Comparison of ENCODE assay signal across 1 cellular context in the genomic region with DNA sequence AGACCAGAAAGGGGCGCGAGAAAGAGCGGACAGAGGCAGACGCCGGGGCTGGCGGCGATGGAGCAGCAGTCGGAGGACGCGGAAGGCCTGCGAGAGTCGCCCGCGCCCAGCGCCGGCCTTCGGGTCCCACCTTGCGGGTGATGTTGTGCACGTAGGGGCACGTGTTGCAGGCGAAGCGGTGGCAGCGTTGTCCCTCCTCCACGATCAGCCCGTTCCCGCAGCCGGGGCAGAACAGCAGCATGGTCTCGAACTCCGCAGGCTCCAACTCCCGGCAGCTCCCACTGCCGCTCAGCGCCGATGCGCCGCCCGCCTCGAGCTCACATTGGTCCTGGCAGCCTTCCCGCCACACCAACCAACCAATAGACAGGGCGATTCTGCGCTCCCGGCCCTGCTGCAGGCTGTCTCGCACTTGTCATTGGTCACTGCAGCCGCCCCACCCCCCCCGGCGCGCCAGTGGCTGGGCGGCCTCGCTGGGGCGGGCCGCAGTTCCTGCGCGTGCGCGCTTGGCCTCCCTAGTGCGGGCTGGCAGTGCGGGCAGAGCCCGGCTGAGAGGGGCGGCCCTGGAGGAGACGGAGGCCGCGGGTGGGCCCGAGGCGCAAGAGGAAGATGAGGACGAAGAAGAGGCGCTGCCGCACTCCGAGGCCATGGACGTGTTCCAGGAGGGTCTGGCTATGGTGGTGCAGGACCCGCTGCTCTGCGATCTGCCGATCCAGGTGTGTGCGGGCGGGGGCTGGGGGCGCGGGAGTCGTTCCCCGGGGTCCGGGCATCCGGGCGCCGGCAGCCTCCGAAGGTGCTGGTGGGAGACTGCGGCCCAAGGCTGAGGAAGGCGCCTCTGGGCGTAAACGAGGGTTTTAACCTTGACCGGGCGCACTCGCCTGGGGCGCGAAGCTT.
TF ChIP-seq lines count a peak whose summit lies in the region.

A gene (minus strand): TSS at position 263 of the 891 bp plus-strand sequence. CDS start 22 bp downstream, at position 241.
A gene (plus strand): TSS at position 483 of the 891 bp plus-strand sequence. CDS start 189 bp downstream, at position 672.

TF ChIP-seq in WTC11, 78 proteins besides CTCF, POLR2A, EP300 and RAD21 (continued from another document and continues in another):
- TF ChIP-seq, protein P1, sequence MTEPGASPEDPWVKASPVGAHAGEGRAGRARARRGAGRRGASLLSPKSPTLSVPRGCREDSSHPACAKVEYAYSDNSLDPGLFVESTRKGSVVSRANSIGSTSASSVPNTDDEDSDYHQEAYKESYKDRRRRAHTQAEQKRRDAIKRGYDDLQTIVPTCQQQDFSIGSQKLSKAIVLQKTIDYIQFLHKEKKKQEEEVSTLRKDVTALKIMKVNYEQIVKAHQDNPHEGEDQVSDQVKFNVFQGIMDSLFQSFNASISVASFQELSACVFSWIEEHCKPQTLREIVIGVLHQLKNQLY (CRISPR knock-in tag; IDR thresholded peaks at IDR 0.05), result no peak
- TF ChIP-seq, protein P2, sequence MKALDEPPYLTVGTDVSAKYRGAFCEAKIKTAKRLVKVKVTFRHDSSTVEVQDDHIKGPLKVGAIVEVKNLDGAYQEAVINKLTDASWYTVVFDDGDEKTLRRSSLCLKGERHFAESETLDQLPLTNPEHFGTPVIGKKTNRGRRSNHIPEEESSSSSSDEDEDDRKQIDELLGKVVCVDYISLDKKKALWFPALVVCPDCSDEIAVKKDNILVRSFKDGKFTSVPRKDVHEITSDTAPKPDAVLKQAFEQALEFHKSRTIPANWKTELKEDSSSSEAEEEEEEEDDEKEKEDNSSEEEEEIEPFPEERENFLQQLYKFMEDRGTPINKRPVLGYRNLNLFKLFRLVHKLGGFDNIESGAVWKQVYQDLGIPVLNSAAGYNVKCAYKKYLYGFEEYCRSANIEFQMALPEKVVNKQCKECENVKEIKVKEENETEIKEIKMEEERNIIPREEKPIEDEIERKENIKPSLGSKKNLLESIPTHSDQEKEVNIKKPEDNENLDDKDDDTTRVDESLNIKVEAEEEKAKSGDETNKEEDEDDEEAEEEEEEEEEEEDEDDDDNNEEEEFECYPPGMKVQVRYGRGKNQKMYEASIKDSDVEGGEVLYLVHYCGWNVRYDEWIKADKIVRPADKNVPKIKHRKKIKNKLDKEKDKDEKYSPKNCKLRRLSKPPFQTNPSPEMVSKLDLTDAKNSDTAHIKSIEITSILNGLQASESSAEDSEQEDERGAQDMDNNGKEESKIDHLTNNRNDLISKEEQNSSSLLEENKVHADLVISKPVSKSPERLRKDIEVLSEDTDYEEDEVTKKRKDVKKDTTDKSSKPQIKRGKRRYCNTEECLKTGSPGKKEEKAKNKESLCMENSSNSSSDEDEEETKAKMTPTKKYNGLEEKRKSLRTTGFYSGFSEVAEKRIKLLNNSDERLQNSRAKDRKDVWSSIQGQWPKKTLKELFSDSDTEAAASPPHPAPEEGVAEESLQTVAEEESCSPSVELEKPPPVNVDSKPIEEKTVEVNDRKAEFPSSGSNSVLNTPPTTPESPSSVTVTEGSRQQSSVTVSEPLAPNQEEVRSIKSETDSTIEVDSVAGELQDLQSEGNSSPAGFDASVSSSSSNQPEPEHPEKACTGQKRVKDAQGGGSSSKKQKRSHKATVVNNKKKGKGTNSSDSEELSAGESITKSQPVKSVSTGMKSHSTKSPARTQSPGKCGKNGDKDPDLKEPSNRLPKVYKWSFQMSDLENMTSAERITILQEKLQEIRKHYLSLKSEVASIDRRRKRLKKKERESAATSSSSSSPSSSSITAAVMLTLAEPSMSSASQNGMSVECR (CRISPR knock-in tag; IDR thresholded peaks at IDR 0.05; ENCODE audit: borderline replicate concordance), result no peak
- no peak for TF ChIP-seq ZNF671 (CRISPR knock-in tag; IDR thresholded peaks at IDR 0.05)
- TF ChIP-seq TEAD4 (CRISPR knock-in tag; IDR thresholded peaks at IDR 0.05), result no peak
- TF ChIP-seq, protein P3, sequence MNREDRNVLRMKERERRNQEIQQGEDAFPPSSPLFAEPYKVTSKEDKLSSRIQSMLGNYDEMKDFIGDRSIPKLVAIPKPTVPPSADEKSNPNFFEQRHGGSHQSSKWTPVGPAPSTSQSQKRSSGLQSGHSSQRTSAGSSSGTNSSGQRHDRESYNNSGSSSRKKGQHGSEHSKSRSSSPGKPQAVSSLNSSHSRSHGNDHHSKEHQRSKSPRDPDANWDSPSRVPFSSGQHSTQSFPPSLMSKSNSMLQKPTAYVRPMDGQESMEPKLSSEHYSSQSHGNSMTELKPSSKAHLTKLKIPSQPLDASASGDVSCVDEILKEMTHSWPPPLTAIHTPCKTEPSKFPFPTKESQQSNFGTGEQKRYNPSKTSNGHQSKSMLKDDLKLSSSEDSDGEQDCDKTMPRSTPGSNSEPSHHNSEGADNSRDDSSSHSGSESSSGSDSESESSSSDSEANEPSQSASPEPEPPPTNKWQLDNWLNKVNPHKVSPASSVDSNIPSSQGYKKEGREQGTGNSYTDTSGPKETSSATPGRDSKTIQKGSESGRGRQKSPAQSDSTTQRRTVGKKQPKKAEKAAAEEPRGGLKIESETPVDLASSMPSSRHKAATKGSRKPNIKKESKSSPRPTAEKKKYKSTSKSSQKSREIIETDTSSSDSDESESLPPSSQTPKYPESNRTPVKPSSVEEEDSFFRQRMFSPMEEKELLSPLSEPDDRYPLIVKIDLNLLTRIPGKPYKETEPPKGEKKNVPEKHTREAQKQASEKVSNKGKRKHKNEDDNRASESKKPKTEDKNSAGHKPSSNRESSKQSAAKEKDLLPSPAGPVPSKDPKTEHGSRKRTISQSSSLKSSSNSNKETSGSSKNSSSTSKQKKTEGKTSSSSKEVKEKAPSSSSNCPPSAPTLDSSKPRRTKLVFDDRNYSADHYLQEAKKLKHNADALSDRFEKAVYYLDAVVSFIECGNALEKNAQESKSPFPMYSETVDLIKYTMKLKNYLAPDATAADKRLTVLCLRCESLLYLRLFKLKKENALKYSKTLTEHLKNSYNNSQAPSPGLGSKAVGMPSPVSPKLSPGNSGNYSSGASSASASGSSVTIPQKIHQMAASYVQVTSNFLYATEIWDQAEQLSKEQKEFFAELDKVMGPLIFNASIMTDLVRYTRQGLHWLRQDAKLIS (CRISPR knock-in tag; IDR thresholded peaks at IDR 0.05; ENCODE audit: borderline replicate concordance), result 0 out of 2 replicates have a peak, but pooled peaks have one; percentile 14
- TF ChIP-seq NFYB (CRISPR knock-in tag; conservative IDR thresholded peaks at IDR 0.05; ENCODE audit: low read depth), result peak; percentile 98
- TF ChIP-seq, protein P4, sequence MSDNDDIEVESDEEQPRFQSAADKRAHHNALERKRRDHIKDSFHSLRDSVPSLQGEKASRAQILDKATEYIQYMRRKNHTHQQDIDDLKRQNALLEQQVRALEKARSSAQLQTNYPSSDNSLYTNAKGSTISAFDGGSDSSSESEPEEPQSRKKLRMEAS (CRISPR knock-in tag; IDR thresholded peaks at IDR 0.05), result peak; percentile 98
- TF ChIP-seq, protein P5, sequence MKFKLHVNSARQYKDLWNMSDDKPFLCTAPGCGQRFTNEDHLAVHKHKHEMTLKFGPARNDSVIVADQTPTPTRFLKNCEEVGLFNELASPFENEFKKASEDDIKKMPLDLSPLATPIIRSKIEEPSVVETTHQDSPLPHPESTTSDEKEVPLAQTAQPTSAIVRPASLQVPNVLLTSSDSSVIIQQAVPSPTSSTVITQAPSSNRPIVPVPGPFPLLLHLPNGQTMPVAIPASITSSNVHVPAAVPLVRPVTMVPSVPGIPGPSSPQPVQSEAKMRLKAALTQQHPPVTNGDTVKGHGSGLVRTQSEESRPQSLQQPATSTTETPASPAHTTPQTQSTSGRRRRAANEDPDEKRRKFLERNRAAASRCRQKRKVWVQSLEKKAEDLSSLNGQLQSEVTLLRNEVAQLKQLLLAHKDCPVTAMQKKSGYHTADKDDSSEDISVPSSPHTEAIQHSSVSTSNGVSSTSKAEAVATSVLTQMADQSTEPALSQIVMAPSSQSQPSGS (CRISPR knock-in tag; IDR thresholded peaks at IDR 0.05; ENCODE audit: borderline replicate concordance, low read depth), result 0 out of 2 replicates have a peak, but pooled peaks have one; percentile 46
- TF ChIP-seq ZNF317 (CRISPR knock-in tag; IDR thresholded peaks at IDR 0.05; ENCODE audit: borderline replicate concordance, low read depth), result no peak
- TF ChIP-seq, protein P6, sequence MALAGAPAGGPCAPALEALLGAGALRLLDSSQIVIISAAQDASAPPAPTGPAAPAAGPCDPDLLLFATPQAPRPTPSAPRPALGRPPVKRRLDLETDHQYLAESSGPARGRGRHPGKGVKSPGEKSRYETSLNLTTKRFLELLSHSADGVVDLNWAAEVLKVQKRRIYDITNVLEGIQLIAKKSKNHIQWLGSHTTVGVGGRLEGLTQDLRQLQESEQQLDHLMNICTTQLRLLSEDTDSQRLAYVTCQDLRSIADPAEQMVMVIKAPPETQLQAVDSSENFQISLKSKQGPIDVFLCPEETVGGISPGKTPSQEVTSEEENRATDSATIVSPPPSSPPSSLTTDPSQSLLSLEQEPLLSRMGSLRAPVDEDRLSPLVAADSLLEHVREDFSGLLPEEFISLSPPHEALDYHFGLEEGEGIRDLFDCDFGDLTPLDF (CRISPR knock-in tag; IDR thresholded peaks at IDR 0.05), result peak; percentile 80; the same call in 1 of the 2 replicates
- no peak for TF ChIP-seq ZNF138 (CRISPR knock-in tag; conservative IDR thresholded peaks at IDR 0.05)
- no peak for TF ChIP-seq ZNF263 (CRISPR knock-in tag; IDR thresholded peaks at IDR 0.05; ENCODE audit: low read depth)
- TF ChIP-seq, protein P7, sequence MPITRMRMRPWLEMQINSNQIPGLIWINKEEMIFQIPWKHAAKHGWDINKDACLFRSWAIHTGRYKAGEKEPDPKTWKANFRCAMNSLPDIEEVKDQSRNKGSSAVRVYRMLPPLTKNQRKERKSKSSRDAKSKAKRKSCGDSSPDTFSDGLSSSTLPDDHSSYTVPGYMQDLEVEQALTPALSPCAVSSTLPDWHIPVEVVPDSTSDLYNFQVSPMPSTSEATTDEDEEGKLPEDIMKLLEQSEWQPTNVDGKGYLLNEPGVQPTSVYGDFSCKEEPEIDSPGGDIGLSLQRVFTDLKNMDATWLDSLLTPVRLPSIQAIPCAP (CRISPR knock-in tag; IDR thresholded peaks at IDR 0.05), result no peak
- peak; percentile 89 for TF ChIP-seq FOXP1 (CRISPR knock-in tag; IDR thresholded peaks at IDR 0.05; ENCODE audit: borderline replicate concordance)
- TF ChIP-seq CREB1 (CRISPR knock-in tag; IDR thresholded peaks at IDR 0.05), result no peak
- TF ChIP-seq ETV6 (CRISPR knock-in tag; IDR thresholded peaks at IDR 0.05), result 0 out of 2 replicates have a peak, but pooled peaks have one; percentile 29
- TF ChIP-seq, protein P8, sequence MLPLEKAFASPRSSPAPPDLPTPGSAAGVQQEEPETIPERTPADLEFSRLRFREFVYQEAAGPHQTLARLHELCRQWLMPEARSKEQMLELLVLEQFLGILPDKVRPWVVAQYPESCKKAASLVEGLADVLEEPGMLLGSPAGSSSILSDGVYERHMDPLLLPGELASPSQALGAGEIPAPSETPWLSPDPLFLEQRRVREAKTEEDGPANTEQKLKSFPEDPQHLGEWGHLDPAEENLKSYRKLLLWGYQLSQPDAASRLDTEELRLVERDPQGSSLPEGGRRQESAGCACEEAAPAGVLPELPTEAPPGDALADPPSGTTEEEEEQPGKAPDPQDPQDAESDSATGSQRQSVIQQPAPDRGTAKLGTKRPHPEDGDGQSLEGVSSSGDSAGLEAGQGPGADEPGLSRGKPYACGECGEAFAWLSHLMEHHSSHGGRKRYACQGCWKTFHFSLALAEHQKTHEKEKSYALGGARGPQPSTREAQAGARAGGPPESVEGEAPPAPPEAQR (CRISPR knock-in tag; IDR thresholded peaks at IDR 0.05), result no peak
- TF ChIP-seq ZNF396 (CRISPR knock-in tag; IDR thresholded peaks at IDR 0.05; ENCODE audit: borderline replicate concordance), result no peak
- no peak for TF ChIP-seq OVOL2 (CRISPR knock-in tag; IDR thresholded peaks at IDR 0.05; ENCODE audit: borderline replicate concordance)
- TF ChIP-seq, protein P9, sequence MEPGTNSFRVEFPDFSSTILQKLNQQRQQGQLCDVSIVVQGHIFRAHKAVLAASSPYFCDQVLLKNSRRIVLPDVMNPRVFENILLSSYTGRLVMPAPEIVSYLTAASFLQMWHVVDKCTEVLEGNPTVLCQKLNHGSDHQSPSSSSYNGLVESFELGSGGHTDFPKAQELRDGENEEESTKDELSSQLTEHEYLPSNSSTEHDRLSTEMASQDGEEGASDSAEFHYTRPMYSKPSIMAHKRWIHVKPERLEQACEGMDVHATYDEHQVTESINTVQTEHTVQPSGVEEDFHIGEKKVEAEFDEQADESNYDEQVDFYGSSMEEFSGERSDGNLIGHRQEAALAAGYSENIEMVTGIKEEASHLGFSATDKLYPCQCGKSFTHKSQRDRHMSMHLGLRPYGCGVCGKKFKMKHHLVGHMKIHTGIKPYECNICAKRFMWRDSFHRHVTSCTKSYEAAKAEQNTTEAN (CRISPR knock-in tag; IDR thresholded peaks at IDR 0.05), result peak; percentile 90; the same call in 1 of the 2 replicates
- TF ChIP-seq, protein P10, sequence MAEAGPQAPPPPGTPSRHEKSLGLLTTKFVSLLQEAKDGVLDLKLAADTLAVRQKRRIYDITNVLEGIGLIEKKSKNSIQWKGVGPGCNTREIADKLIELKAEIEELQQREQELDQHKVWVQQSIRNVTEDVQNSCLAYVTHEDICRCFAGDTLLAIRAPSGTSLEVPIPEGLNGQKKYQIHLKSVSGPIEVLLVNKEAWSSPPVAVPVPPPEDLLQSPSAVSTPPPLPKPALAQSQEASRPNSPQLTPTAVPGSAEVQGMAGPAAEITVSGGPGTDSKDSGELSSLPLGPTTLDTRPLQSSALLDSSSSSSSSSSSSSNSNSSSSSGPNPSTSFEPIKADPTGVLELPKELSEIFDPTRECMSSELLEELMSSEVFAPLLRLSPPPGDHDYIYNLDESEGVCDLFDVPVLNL (CRISPR knock-in tag; IDR thresholded peaks at IDR 0.05; ENCODE audit: borderline replicate concordance, low read depth), result 0 out of 2 replicates have a peak, but pooled peaks have one; percentile 4
- TF ChIP-seq FOXK1 (CRISPR knock-in tag; IDR thresholded peaks at IDR 0.05), result peak; percentile 65
- peak; percentile 45; the same call in 1 of the 2 replicates for TF ChIP-seq NR2C2 (CRISPR knock-in tag; IDR thresholded peaks at IDR 0.05)
- peak; percentile 91 for TF ChIP-seq ZNF232 (CRISPR knock-in tag; IDR thresholded peaks at IDR 0.05)
- TF ChIP-seq, protein P11, sequence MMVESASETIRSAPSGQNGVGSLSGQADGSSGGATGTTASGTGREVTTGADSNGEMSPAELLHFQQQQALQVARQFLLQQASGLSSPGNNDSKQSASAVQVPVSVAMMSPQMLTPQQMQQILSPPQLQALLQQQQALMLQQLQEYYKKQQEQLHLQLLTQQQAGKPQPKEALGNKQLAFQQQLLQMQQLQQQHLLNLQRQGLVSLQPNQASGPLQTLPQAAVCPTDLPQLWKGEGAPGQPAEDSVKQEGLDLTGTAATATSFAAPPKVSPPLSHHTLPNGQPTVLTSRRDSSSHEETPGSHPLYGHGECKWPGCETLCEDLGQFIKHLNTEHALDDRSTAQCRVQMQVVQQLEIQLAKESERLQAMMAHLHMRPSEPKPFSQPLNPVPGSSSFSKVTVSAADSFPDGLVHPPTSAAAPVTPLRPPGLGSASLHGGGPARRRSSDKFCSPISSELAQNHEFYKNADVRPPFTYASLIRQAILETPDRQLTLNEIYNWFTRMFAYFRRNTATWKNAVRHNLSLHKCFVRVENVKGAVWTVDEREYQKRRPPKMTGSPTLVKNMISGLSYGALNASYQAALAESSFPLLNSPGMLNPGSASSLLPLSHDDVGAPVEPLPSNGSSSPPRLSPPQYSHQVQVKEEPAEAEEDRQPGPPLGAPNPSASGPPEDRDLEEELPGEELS (CRISPR knock-in tag; IDR thresholded peaks at IDR 0.05), result peak; percentile 43; the same call in 1 of the 2 replicates
